Comparison of ENCODE assay signal across 11 cellular contexts in the genomic region with DNA sequence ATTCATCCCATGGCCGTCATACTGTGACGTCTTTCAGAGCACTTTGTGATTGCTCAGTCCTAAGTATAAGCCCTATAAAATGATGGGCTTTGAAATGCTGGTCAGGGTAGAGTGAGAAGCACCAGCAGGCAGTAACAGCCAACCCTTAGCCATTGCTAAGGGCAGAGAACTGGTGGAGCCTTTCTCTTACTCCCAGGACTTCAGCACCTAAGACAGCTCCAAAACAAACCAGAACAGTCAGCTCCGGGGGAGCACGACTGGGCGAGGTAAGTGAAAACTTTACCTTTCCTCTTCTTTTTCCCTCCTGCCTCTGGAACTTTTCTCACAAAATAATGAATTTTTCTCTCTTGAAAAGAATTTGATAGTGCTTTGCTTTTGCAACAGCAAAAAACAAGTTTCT. TPM values are rescaled to one million over a fixed set of nuclear protein-coding genes. Genes with fewer than 3 reads are reported as not detected.
DNase-seq lines count a peak whose midpoint lies in the region; ATAC-seq and TF ChIP-seq lines count a peak whose summit lies in the region.
"Had no signal": no experiment of that assay in that cellular context is flagged by ENCODE, and none has a peak within 500 bp of the region (broad histone marks: within the 10 kb centered on the region; RNA-seq: fewer than 3 reads in every experiment).

TSS of gene VIP (plus strand) at position 104 of the 400 bp plus-strand sequence. CDS start 1,381 bp downstream, outside the sequence.

- peak; percentile 47 for ATAC-seq in upper lobe of right lung

- H3K27ac ChIP-seq in upper lobe of right lung: no peak within 1 kb of the TSS
- H3K27ac ChIP-seq: adrenal gland had no signal

- H3K4me1 ChIP-seq in upper lobe of right lung: no peaks in the 10 kb centered on the region
- H3K4me1 ChIP-seq: adrenal gland had no signal

- intact Hi-C loops in upper lobe of right lung (cut with DNase I): no loop called here

- no peaks in the 10 kb centered on the region for H3K27me3 ChIP-seq in upper lobe of right lung
- H3K27me3 ChIP-seq: adrenal gland had no signal

- no peaks in the 10 kb centered on the region for H3K9me3 ChIP-seq in upper lobe of right lung

- in situ Hi-C loops in SK-MEL-5 (cut with HindIII; ENCODE audit: low pct_unique_long_range_greater_than_20kb, low sequenced_read_pairs): no loop called here

- no peak for TF ChIP-seq CTCF in fibroblast of pulmonary artery (IDR thresholded peaks at IDR 0.05; ENCODE audit: low read length, missing control alignments)
- TF ChIP-seq CTCF in upper lobe of right lung (IDR thresholded peaks at IDR 0.05): no peak

- DNase-seq in NCI-H82 (lab: John Stamatoyannopoulos, UW) (peak; percentile 5), NCI-H82 treated with DMSO at 0.1 percent for 48 hours (lab: John Stamatoyannopoulos, UW; ENCODE audit: unreplicated experiment) (no peak), SK-MEL-5 (ENCODE audit: low read depth, low spot score) (peak; percentile 67), fibroblast of pulmonary artery (ENCODE audit: low read depth) (peak; percentile 66), upper lobe of right lung (no peak), hippocampal formation (lab: John Stamatoyannopoulos, UW) (no peak)
- DNase-seq in stimulated activated CD4-positive, alpha-beta T cell treated with anti-CD3 and anti-CD28 coated beads, Interleukin-1b, Interleukin-23, amount 100 ng/mL, for 48 hours: no peak
- no peak for DNase-seq in activated CD4-positive, alpha-beta T cell treated with anti-CD3 and anti-CD28 coated beads for 4 hours
- DNase-seq: activated B cell treated with CpG ODN at 0.5 μM for 24 hours, adrenal gland, NCI-H2081 had no signal

- no peaks in the 10 kb centered on the region for H3K36me3 ChIP-seq in upper lobe of right lung
- H3K36me3 ChIP-seq: adrenal gland had no signal

- no peak within 1 kb of the TSS for H3K4me3 ChIP-seq in fibroblast of pulmonary artery (replicated peaks; ENCODE audit: low read depth, low read length)
- H3K4me3 ChIP-seq in upper lobe of right lung: no peak within 1 kb of the TSS
- H3K4me3 ChIP-seq: adrenal gland had no signal

RNA-seq across cellular contexts. Expression of gene VIP, which starts in this region (rescaled TPM):
- total RNA-seq in SK-MEL-5 (2014; rRNA removed; shearing (Covaris generic)): 0.16 TPM in 1 of 2 replicates, not detected in the other
- 0.12 TPM in 1 of 2 replicates, not detected in the other for polyA plus RNA-seq in SK-MEL-5 (2015; cell fraction: cytosol; rRNA removed)
- polyA plus RNA-seq in SK-MEL-5 (2015; cell fraction: nucleus; rRNA removed): not detected in 2 replicates
- total RNA-seq in upper lobe of right lung: 1.6 TPM
- total RNA-seq: activated B cell treated with CpG ODN at 0.5 μM for 24 hours had no signal

Comparison
In these comparisons a context has a peak if more than half of its experiments do, and no peak if none do; other contexts are left out.
1. DNase-seq: peak in NCI-H82 (single experiment) and fibroblast of pulmonary artery (single experiment); none in NCI-H82 treated with DMSO at 0.1 percent for 48 hours (single experiment), upper lobe of right lung (single experiment), hippocampal formation (0 of 2), stimulated activated CD4-positive, alpha-beta T cell treated with anti-CD3 and anti-CD28 coated beads, Interleukin-1b, Interleukin-23, amount 100 ng/mL, for 48 hours (single experiment) and activated CD4-positive, alpha-beta T cell treated with anti-CD3 and anti-CD28 coated beads for 4 hours (0 of 2).
2. Peak in DNase-seq in SK-MEL-5; RNA of the gene not detected or under 1 TPM.